ENCODE assay signal across 17 cellular contexts in the genomic region with DNA sequence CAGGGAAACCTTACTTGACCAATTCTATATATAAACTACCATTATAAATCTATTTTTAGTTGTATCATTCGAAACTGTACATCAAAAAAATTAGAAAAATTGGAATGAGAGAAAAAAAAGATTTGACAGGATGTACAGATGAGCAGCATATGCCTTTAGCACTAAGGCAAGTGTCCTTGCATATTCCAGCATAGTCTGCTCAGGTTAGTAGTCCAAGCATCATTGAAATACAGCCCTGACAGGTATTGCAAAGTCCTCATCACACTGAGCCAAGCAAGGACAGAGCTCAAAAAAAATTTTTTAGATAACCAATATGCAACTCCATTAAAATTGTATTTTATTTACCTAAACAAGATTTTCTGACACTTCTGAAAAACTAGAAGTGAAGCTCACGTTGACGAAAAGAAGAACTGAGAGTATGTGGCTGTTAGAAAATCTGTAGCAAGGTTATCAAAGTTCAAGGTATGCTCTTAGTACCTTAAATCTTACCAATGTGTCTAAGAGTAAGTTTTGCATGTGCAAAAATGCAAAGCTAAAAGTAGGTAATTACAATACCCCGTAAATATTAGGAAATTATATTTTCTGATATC.
DNase-seq lines count a peak whose midpoint lies in the region; ATAC-seq, FAIRE-seq and TF ChIP-seq lines count a peak whose summit lies in the region.
"Had no signal": no experiment of that assay in that cellular context is flagged by ENCODE, and none has a peak within 500 bp of the region (broad histone marks: within the 10 kb centered on the region; RNA-seq: fewer than 3 reads in every experiment).

No MANE protein-coding gene starts in this region.

- no peaks in the 10 kb centered on the region for H3K36me3 Mint-ChIP-seq in stimulated activated effector memory CD8-positive, alpha-beta T cell treated with anti-CD3 and anti-CD28 coated beads, Interleukin-12 subunit alpha, Interleukin-12 subunit beta, amount 100 ng/mL, for 72 hours
- H3K36me3 Mint-ChIP-seq: activated naive CD8-positive, alpha-beta T cell treated with anti-CD3 and anti-CD28 coated beads for 36 hours had no signal

- no peak overlapping the region for H3K27ac Mint-ChIP-seq in stimulated activated effector memory CD8-positive, alpha-beta T cell treated with anti-CD3 and anti-CD28 coated beads, Interleukin-12 subunit alpha, Interleukin-12 subunit beta, amount 100 ng/mL, for 72 hours
- H3K27ac Mint-ChIP-seq: activated CD8-positive, alpha-beta T cell treated with anti-CD3 and anti-CD28 coated beads, Interleukin-2, amount 10 ng/mL, durations not matched to agents 7 days and 5 days; activated naive CD8-positive, alpha-beta T cell treated with anti-CD3 and anti-CD28 coated beads for 36 hours; T-helper 1 cell treated with Interleukin-12 subunit alpha and Interleukin-12 subunit beta and Interleukin-4 antibody, amounts not matched to agents 30 μg/mL and 1 μg/mL, for 36 hours had no signal

- peaks cover 6% of the 10 kb centered on the region for H3K9me3 Mint-ChIP-seq in stimulated activated effector memory CD8-positive, alpha-beta T cell treated with anti-CD3 and anti-CD28 coated beads, Interleukin-12 subunit alpha, Interleukin-12 subunit beta, amount 100 ng/mL, for 72 hours
- H3K9me3 Mint-ChIP-seq: activated naive CD8-positive, alpha-beta T cell treated with anti-CD3 and anti-CD28 coated beads for 36 hours had no signal

- DNase-seq in GM20000 (ENCODE audit: low spot score) (peak; percentile 23), amygdala (lab: John Stamatoyannopoulos, UW) (no peak), small intestine (no peak)
- DNase-seq in activated CD4-positive, alpha-beta T cell treated with anti-CD3 and anti-CD28 coated beads, Interleukin-2, amount 50 U/mL, for 4 hours: no peak
- DNase-seq in stimulated activated effector memory CD8-positive, alpha-beta T cell treated with anti-CD3 and anti-CD28 coated beads, Interleukin-12 subunit alpha, Interleukin-12 subunit beta, amount 100 ng/mL, for 72 hours (ENCODE audit: low spot score in 2 of 2): no peak
- DNase-seq: activated CD8-positive, alpha-beta T cell treated with anti-CD3 and anti-CD28 coated beads, Interleukin-2, amount 10 ng/mL, durations not matched to agents 7 days and 5 days; activated naive CD8-positive, alpha-beta T cell treated with anti-CD3 and anti-CD28 coated beads for 36 hours; KBM-7; NCI-H1930; right lobe of liver; tibial artery had no signal

- H3K4me3 ChIP-seq in small intestine (ENCODE audit: low read depth in 1 of 2, low read length in 2 of 2): no peak overlapping the region
- H3K4me3 ChIP-seq: right lobe of liver, tibial artery had no signal

- no peak overlapping the region for H3K27ac ChIP-seq in small intestine (ENCODE audit: low read depth in 1 of 2, low read length in 1 of 2)
- H3K27ac ChIP-seq: right lobe of liver, tibial artery had no signal

- H3K27me3 ChIP-seq in small intestine (ENCODE audit: control insufficient read depth in 2 of 2, insufficient read depth in 2 of 2, low read length in 2 of 2): no peaks in the 10 kb centered on the region
- H3K27me3 ChIP-seq: right lobe of liver, tibial artery had no signal

- no peak overlapping the region for H3K4me3 Mint-ChIP-seq in stimulated activated effector memory CD8-positive, alpha-beta T cell treated with anti-CD3 and anti-CD28 coated beads, Interleukin-12 subunit alpha, Interleukin-12 subunit beta, amount 100 ng/mL, for 72 hours
- H3K4me3 Mint-ChIP-seq: activated CD8-positive, alpha-beta T cell treated with anti-CD3 and anti-CD28 coated beads, Interleukin-2, amount 10 ng/mL, durations not matched to agents 7 days and 5 days; activated naive CD8-positive, alpha-beta T cell treated with anti-CD3 and anti-CD28 coated beads for 36 hours; T-helper 1 cell treated with Interleukin-12 subunit alpha and Interleukin-12 subunit beta and Interleukin-4 antibody, amounts not matched to agents 30 μg/mL and 1 μg/mL, for 36 hours had no signal

- H3K4me1 Mint-ChIP-seq in stimulated activated effector memory CD8-positive, alpha-beta T cell treated with anti-CD3 and anti-CD28 coated beads, Interleukin-12 subunit alpha, Interleukin-12 subunit beta, amount 100 ng/mL, for 72 hours: no peaks in the 10 kb centered on the region
- H3K4me1 Mint-ChIP-seq: activated naive CD8-positive, alpha-beta T cell treated with anti-CD3 and anti-CD28 coated beads for 36 hours had no signal

- WGBS in small intestine, 3 donors: 61 to 78% (median 68%) methylated on average over 4 of the region's 4 CpGs

- no peaks in the 10 kb centered on the region for H3K9me3 ChIP-seq in small intestine (ENCODE audit: control insufficient read depth, low read depth)
- H3K9me3 ChIP-seq: right lobe of liver, tibial artery had no signal

- TF ChIP-seq CTCF in GM20000 (IDR thresholded peaks at IDR 0.05; ENCODE audit: extremely low read depth, missing control alignments): no peak

- no peak for FAIRE-seq in small intestine (lab: Jason Lieb, UNC)
- FAIRE-seq: H1, keratinocyte had no signal

- H3K36me3 ChIP-seq in small intestine (ENCODE audit: control insufficient read depth in 2 of 2, insufficient read depth in 2 of 2, low read length in 2 of 2): no peaks in the 10 kb centered on the region
- H3K36me3 ChIP-seq: right lobe of liver, tibial artery had no signal

- ATAC-seq in GM18508 (IDR thresholded peaks at IDR 0.05; ENCODE audit: insufficient read depth, unreplicated experiment) (peak; percentile 75), HG02938 (IDR thresholded peaks at IDR 0.05; ENCODE audit: unreplicated experiment) (peak; percentile 94), HG03521 (IDR thresholded peaks at IDR 0.05; ENCODE audit: unreplicated experiment) (peak; percentile 85)
- no peak for ATAC-seq in stimulated activated effector memory CD8-positive, alpha-beta T cell treated with anti-CD3 and anti-CD28 coated beads, Interleukin-12 subunit alpha, Interleukin-12 subunit beta, amount 100 ng/mL, for 72 hours
- ATAC-seq: activated CD8-positive, alpha-beta T cell treated with anti-CD3 and anti-CD28 coated beads, Interleukin-2, amount 10 ng/mL, durations not matched to agents 7 days and 5 days; right lobe of liver had no signal

- H3K4me1 ChIP-seq in small intestine (ENCODE audit: control insufficient read depth in 2 of 2, insufficient read depth in 1 of 2, low read depth in 1 of 2, low read length in 1 of 2): no peaks in the 10 kb centered on the region
- H3K4me1 ChIP-seq: right lobe of liver, tibial artery had no signal
